Comparison of ENCODE assay signal across 12 cellular contexts in the genomic region with DNA sequence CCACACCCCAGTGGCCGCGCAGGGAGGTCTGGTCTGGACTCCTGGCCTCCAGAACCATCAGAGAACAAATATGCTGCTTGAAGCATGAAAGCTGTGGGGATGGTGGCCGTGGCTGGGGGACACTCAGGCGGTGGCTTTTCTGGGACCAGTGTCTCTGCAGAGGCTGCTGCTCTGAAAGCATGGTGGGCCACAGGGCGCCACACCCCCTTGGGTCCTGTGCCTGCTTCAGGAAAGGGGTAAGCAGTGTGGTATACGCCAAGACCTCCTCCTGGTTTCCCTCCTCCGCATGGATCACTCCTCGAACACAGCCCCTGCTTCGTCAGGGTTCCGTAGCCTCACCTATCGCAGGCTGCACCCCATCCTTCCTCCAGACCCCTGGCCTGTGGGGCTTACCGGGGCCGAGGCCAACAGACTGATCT. TPM values are rescaled to one million over a fixed set of nuclear protein-coding genes. Genes with fewer than 3 reads are reported as not detected.
DNase-seq lines count a peak whose midpoint lies in the region; ATAC-seq and TF ChIP-seq lines count a peak whose summit lies in the region.
"Had no signal": no experiment of that assay in that cellular context is flagged by ENCODE, and none has a peak within 500 bp of the region (broad histone marks: within the 10 kb centered on the region; RNA-seq: fewer than 3 reads in every experiment).

No MANE protein-coding gene starts in this region.

- peak in 1 of 7 experiments; percentile 3 for DNase-seq in CD8-positive, alpha-beta T cell
- DNase-seq in naive B cell (no peak), mesendoderm (no peak), NCI-H82 (lab: John Stamatoyannopoulos, UW) (no peak), SKM-1 (lab: John Stamatoyannopoulos, UW; ENCODE audit: unreplicated experiment) (no peak)
- DNase-seq: GDM1, NCI-H2081 treated with DMSO at 0.1 percent for 48 hours, NCI-H748 treated with DMSO at 0.1 percent for 48 hours had no signal

- no peak overlapping the region for H2BK120ac ChIP-seq in mesendoderm (ENCODE audit: low read depth, low read length)

- no peak overlapping the region for H3K23ac ChIP-seq in mesendoderm (ENCODE audit: low read length)

- peaks cover 14% of the 10 kb centered on the region for H3K9me3 Mint-ChIP-seq in CD8-positive, alpha-beta T cell
- H3K9me3 Mint-ChIP-seq in naive B cell = peaks cover 0 to 15% (median 8%) of the 10 kb centered on the region in 7 donors

- peak overlapping the region in 6 of 11 experiments; percentile 10 to 78 (median 70); a peak in 9 of 22 replicates for H3K9ac ChIP-seq in BLaER1 treated with 17β-estradiol and CSF1 and Interleukin-3, amounts not matched to agents 10 nM and 100 nM
- H3K9ac ChIP-seq in mesendoderm (ENCODE audit: low read length) = no peak overlapping the region

- peaks cover 15 to 38% (median 26%) of the 10 kb centered on the region in 11 experiments for H3K36me3 ChIP-seq in BLaER1 treated with 17β-estradiol and CSF1 and Interleukin-3, amounts not matched to agents 10 nM and 100 nM
- H3K36me3 ChIP-seq in CD8-positive, alpha-beta T cell (ENCODE audit: insufficient read depth, low read length) = no peaks in the 10 kb centered on the region
- peaks cover 6% of the 10 kb centered on the region for H3K36me3 ChIP-seq in mesendoderm (ENCODE audit: control insufficient read depth, insufficient read depth, low read length)

- POLR2A ChIA-PET in CD8-positive, alpha-beta T cell (lab: Charles Lee) = interaction anchor here (0.8 kb wide), 1 partner anchor 17 kb away, joined by 3 read pairs; no protein-coding TSS in a partner anchor

- H3K4me3 ChIP-seq in BLaER1 treated with 17β-estradiol and CSF1 and Interleukin-3, amounts not matched to agents 10 nM and 100 nM = peak overlapping the region in 4 of 10 experiments; percentile 21 to 57 (median 50); a peak in 9 of 20 replicates
- peak overlapping the region; percentile 5 for H3K4me3 ChIP-seq in CD8-positive, alpha-beta T cell (ENCODE audit: low read depth, low read length)
- H3K4me3 ChIP-seq in mesendoderm (ENCODE audit: low read length) = no peak overlapping the region
- H3K4me3 ChIP-seq: thoracic aorta had no signal

- CTCF ChIA-PET in CD8-positive, alpha-beta T cell (lab: Charles Lee) = interaction anchor here (2.2 kb wide), 1 partner anchor 147 kb away, joined by 6 read pairs; no protein-coding TSS in a partner anchor

- no peaks in the 10 kb centered on the region for H3K79me1 ChIP-seq in mesendoderm (ENCODE audit: low read length)

- no peak overlapping the region for H2BK5ac ChIP-seq in mesendoderm (ENCODE audit: low read length)

- no peak overlapping the region for H3K4ac ChIP-seq in mesendoderm (ENCODE audit: low read depth, low read length)

- no peak overlapping the region for H2AK5ac ChIP-seq in mesendoderm (ENCODE audit: low read length)

- peaks cover 0 to 95% (median 0%) of the 10 kb centered on the region in 11 experiments; a peak in 10 of 22 replicates for H3K27me3 ChIP-seq in BLaER1 treated with 17β-estradiol and CSF1 and Interleukin-3, amounts not matched to agents 10 nM and 100 nM
- no peaks in the 10 kb centered on the region for H3K27me3 ChIP-seq in CD8-positive, alpha-beta T cell (ENCODE audit: insufficient read depth, low read length)
- no peaks in the 10 kb centered on the region for H3K27me3 ChIP-seq in mesendoderm (ENCODE audit: insufficient read depth, low read length, poor library complexity)

- intact Hi-C loops in CD8-positive, alpha-beta T cell (cut with DNase I, micrococcal nuclease) = loop anchor here in 1 of 2 experiments (5.0 kb wide), 1 partner anchor 478 kb away; no protein-coding TSS in a partner anchor

- peaks cover 25% of the 10 kb centered on the region for H3K36me3 Mint-ChIP-seq in CD8-positive, alpha-beta T cell
- H3K36me3 Mint-ChIP-seq in naive B cell = peaks cover 0 to 10% of the 10 kb centered on the region in 2 donors

- H2BK15ac ChIP-seq in mesendoderm (replicated peaks; ENCODE audit: low read depth) = no peak overlapping the region

- H3K4me3 Mint-ChIP-seq in CD8-positive, alpha-beta T cell = peak overlapping the region; percentile 82
- H3K4me3 Mint-ChIP-seq in naive B cell = peak overlapping the region in 6 of 8 donors; percentile 15 to 79 (median 41)

- H4K20me1 ChIP-seq in BLaER1 treated with 17β-estradiol and CSF1 and Interleukin-3, amounts not matched to agents 10 nM and 100 nM = peaks cover 0 to 76% (median 50%) of the 10 kb centered on the region in 11 experiments; a peak in 20 of 22 replicates

- peaks cover 22 to 27% (median 24%) of the 10 kb centered on the region in 11 experiments for H3K9me3 ChIP-seq in BLaER1 treated with 17β-estradiol and CSF1 and Interleukin-3, amounts not matched to agents 10 nM and 100 nM (replicated peaks in 1 of 11)
- no peaks in the 10 kb centered on the region for H3K9me3 ChIP-seq in CD8-positive, alpha-beta T cell (ENCODE audit: low read length)
- H3K9me3 ChIP-seq: thoracic aorta had no signal

- peaks cover 61% of the 10 kb centered on the region for H3K4me1 Mint-ChIP-seq in CD8-positive, alpha-beta T cell (ENCODE audit: low read depth)
- peaks cover 28 to 56% (median 50%) of the 10 kb centered on the region in 3 donors for H3K4me1 Mint-ChIP-seq in naive B cell

- H3K56ac ChIP-seq in mesendoderm (ENCODE audit: low read length) = no peak overlapping the region

- no peaks in the 10 kb centered on the region for H3K27me3 Mint-ChIP-seq in CD8-positive, alpha-beta T cell (ENCODE audit: low read depth)
- peaks cover 0 to 10% (median 0%) of the 10 kb centered on the region in 3 donors for H3K27me3 Mint-ChIP-seq in naive B cell

- H3K18ac ChIP-seq in mesendoderm (ENCODE audit: low read length) = no peak overlapping the region

- peak overlapping the region in 7 of 11 experiments; percentile 10 to 87 (median 74); a peak in 12 of 22 replicates for H3K27ac ChIP-seq in BLaER1 treated with 17β-estradiol and CSF1 and Interleukin-3, amounts not matched to agents 10 nM and 100 nM
- H3K27ac ChIP-seq in CD8-positive, alpha-beta T cell (ENCODE audit: low read depth, low read length) = no peak overlapping the region
- H3K27ac ChIP-seq in VCaP (peak overlapping the region; percentile 100), mesendoderm (ENCODE audit: low read depth, low read length) (no peak overlapping the region)
- H3K27ac ChIP-seq: thoracic aorta had no signal

- no CpG with 5 or more reads among the region's 13 CpGs for WGBS in mesendoderm (ENCODE audit: extremely low coverage, insufficient coverage, low lambda C conversion rate)

- no peak overlapping the region for H4K8ac ChIP-seq in mesendoderm (ENCODE audit: low read depth, low read length)

- no peak for ATAC-seq in CD8-positive, alpha-beta T cell
- ATAC-seq in naive B cell (ENCODE audit: low read depth in 2 of 2) = no peak

- no peak for TF ChIP-seq CTCF in CD8-positive, alpha-beta T cell (IDR thresholded peaks at IDR 0.05)
- TF ChIP-seq CTCF in VCaP (conservative IDR thresholded peaks at IDR 0.05) = no peak

- peak overlapping the region; percentile 10 to 98 (median 94); a peak in 18 of 22 replicates for H3K4me2 ChIP-seq in BLaER1 treated with 17β-estradiol and CSF1 and Interleukin-3, amounts not matched to agents 10 nM and 100 nM
- H3K4me2 ChIP-seq in mesendoderm (ENCODE audit: low read length) = no peak overlapping the region

- peaks cover 51 to 87% (median 83%) of the 10 kb centered on the region in 10 experiments for H3K4me1 ChIP-seq in BLaER1 treated with 17β-estradiol and CSF1 and Interleukin-3, amounts not matched to agents 10 nM and 100 nM
- H3K4me1 ChIP-seq in CD8-positive, alpha-beta T cell (ENCODE audit: insufficient read depth, low read length) = peaks cover 58% of the 10 kb centered on the region
- H3K4me1 ChIP-seq in mesendoderm (ENCODE audit: control insufficient read depth, low read depth, low read length) = no peaks in the 10 kb centered on the region

- no peak overlapping the region for H3K27ac Mint-ChIP-seq in CD8-positive, alpha-beta T cell
- H3K27ac Mint-ChIP-seq in naive B cell = no peak overlapping the region
- H3K27ac Mint-ChIP-seq: progenitor cell of endocrine pancreas had no signal

- no peaks in the 10 kb centered on the region for H3K79me2 ChIP-seq in mesendoderm (ENCODE audit: control insufficient read depth, insufficient read depth, low read length)

- H4K5ac ChIP-seq in mesendoderm (ENCODE audit: low read length) = no peak overlapping the region

RNA-seq across cellular contexts. Expression of gene TERT, which starts 19.7 kb away (rescaled TPM):
- under 1 TPM in 1 of 2 experiments, not detected in 1; 0.08 TPM for total RNA-seq in CD8-positive, alpha-beta T cell
- polyA plus RNA-seq in naive B cell (ENCODE audit: low read depth in 6 of 6) = not detected
- polyA plus RNA-seq in mesendoderm (2013, experiment 1 of 2) = 4.4 TPM
- polyA plus RNA-seq in mesendoderm (2013, experiment 2 of 2) = 4.8 TPM
- total RNA-seq: thoracic aorta had no signal

RNA-seq across cellular contexts. Expression of gene CLPTM1L, which starts 30.3 kb away (rescaled TPM):
- 10 to 100 TPM; 56.8 to 58.9 TPM for total RNA-seq in CD8-positive, alpha-beta T cell
- 10 to 100 TPM; 24.5 to 65.2 (median 41.4) TPM for polyA plus RNA-seq in naive B cell (ENCODE audit: low read depth in 6 of 6)
- 78.0 TPM for polyA plus RNA-seq in mesendoderm (2013, experiment 1 of 2)
- polyA plus RNA-seq in mesendoderm (2013, experiment 2 of 2) = 78.4 TPM

Comparison
In these comparisons a context has a peak if more than half of its experiments do, and no peak if none do; other contexts are left out.
1. H3K27ac ChIP-seq: peak in BLaER1 treated with 17β-estradiol and CSF1 and Interleukin-3, amounts not matched to agents 10 nM and 100 nM (7 of 11) and VCaP (single experiment); none in CD8-positive, alpha-beta T cell (single experiment) and mesendoderm (single experiment).